1 cellular context compared by ENCODE assay signal in genomic region chr16:88915639-88916327, GRCh38.
TF ChIP-seq lines count a peak whose summit lies in the region.

No MANE protein-coding gene starts in this region.

TF ChIP-seq in K562, 482 proteins besides CTCF, POLR2A, EP300 and RAD21 (continues in another document):
- TF ChIP-seq TSC22D4 (tag; IDR thresholded peaks at IDR 0.05), result no peak
- no peak for TF ChIP-seq MLX (CRISPR knock-in tag; conservative IDR thresholded peaks at IDR 0.05)
- 0 out of 2 replicates have a peak, but pooled peaks have one; percentile 48 for TF ChIP-seq POLR2AphosphoS2 (IDR thresholded peaks at IDR 0.05; ENCODE audit: low read length)
- no peak for TF ChIP-seq SAFB (IDR thresholded peaks at IDR 0.05; ENCODE audit: borderline replicate concordance, low read depth, low read length)
- TF ChIP-seq CTBP1 (IDR thresholded peaks at IDR 0.05; ENCODE audit: borderline replicate concordance), result no peak
- no peak for TF ChIP-seq ZFX (CRISPR knock-in tag; IDR thresholded peaks at IDR 0.05)
- no peak for TF ChIP-seq HES1 (IDR thresholded peaks at IDR 0.05; ENCODE audit: low read depth)
- TF ChIP-seq HIVEP1 (CRISPR knock-in tag; IDR thresholded peaks at IDR 0.05), result no peak
- TF ChIP-seq IRF2 (CRISPR knock-in tag; IDR thresholded peaks at IDR 0.05), result 0 out of 2 replicates have a peak, but pooled peaks have one; percentile 46
- no peak for TF ChIP-seq ZBTB2 (IDR thresholded peaks at IDR 0.05)
- no peak for TF ChIP-seq FOSL1 (tag; conservative IDR thresholded peaks at IDR 0.05)
- no peak for TF ChIP-seq ZNF699 (CRISPR knock-in tag; IDR thresholded peaks at IDR 0.05; ENCODE audit: insufficient replicate concordance)
- TF ChIP-seq GABPB2 (CRISPR knock-in tag; conservative IDR thresholded peaks at IDR 0.05), result no peak
- TF ChIP-seq THAP12 (CRISPR knock-in tag; IDR thresholded peaks at IDR 0.05), result peak; percentile 52; the same call in 1 of the 2 replicates
- no peak for TF ChIP-seq FOXA1 (IDR thresholded peaks at IDR 0.05; ENCODE audit: borderline replicate concordance)
- no peak for TF ChIP-seq DEAF1 (CRISPR knock-in tag; IDR thresholded peaks at IDR 0.05)
- peak in 1 of 2 experiments; percentile 94; a peak in 2 of 4 replicates for TF ChIP-seq KDM1A (IDR thresholded peaks at IDR 0.05)
- no peak for TF ChIP-seq COPS2 (conservative IDR thresholded peaks at IDR 0.05)
- no peak for TF ChIP-seq USF1 (CRISPR knock-in tag; IDR thresholded peaks at IDR 0.05)
- no peak for TF ChIP-seq UBTF (IDR thresholded peaks at IDR 0.05; ENCODE audit: borderline replicate concordance in 1 of 2, low read depth in 2 of 2, low read length in 2 of 2)
- no peak for TF ChIP-seq ZNF449 (CRISPR knock-in tag; IDR thresholded peaks at IDR 0.05)
- TF ChIP-seq POLR2B (IDR thresholded peaks at IDR 0.05; ENCODE audit: low read depth, partially characterized antibody), result peak; percentile 45
- no peak for TF ChIP-seq U2AF2 (optimal IDR thresholded peaks at IDR 0.05; ENCODE audit: low read depth, low read length)
- no peak for TF ChIP-seq KLF16 (IDR thresholded peaks at IDR 0.05)
- TF ChIP-seq CBX3 (IDR thresholded peaks at IDR 0.05; ENCODE audit: borderline replicate concordance in 1 of 2, low read length in 2 of 2), result no peak
- no peak for TF ChIP-seq ZMIZ1 (IDR thresholded peaks at IDR 0.05; ENCODE audit: low read depth in 2 of 2, low read length in 2 of 2)
- peak; percentile 92; the same call in 1 of the 2 replicates for TF ChIP-seq CCAR2 (IDR thresholded peaks at IDR 0.05; ENCODE audit: low read depth, low read length)
- no peak for TF ChIP-seq ZNF347 (CRISPR knock-in tag; IDR thresholded peaks at IDR 0.05; ENCODE audit: low read depth)
- no peak for TF ChIP-seq TEAD2 (tag; IDR thresholded peaks at IDR 0.05)
- no peak for TF ChIP-seq ZNF57 (CRISPR knock-in tag; IDR thresholded peaks at IDR 0.05)
- TF ChIP-seq ZNF175 (CRISPR knock-in tag; IDR thresholded peaks at IDR 0.05; ENCODE audit: low read depth), result no peak
- no peak for TF ChIP-seq E4F1 (CRISPR knock-in tag; IDR thresholded peaks at IDR 0.05; ENCODE audit: borderline replicate concordance)
- no peak for TF ChIP-seq THRAP3 (IDR thresholded peaks at IDR 0.05; ENCODE audit: borderline replicate concordance)
- no peak for TF ChIP-seq NKRF (IDR thresholded peaks at IDR 0.05; ENCODE audit: borderline replicate concordance)
- TF ChIP-seq ZNF512 (tag; IDR thresholded peaks at IDR 0.05), result no peak
- TF ChIP-seq SETDB1 (IDR thresholded peaks at IDR 0.05; ENCODE audit: low read length), result no peak
- 0 out of 2 replicates have a peak, but pooled peaks have one; percentile 60 for TF ChIP-seq SUPT5H (IDR thresholded peaks at IDR 0.05)
- peak; percentile 46 for TF ChIP-seq HNRNPLL (IDR thresholded peaks at IDR 0.05; ENCODE audit: low read depth, low read length, poor library complexity, severe bottlenecking)
